In genomic region chr11:57523419-57523818, GRCh38 we compare ENCODE assay signal across 27 cellular contexts. TPM values are rescaled to one million over a fixed set of nuclear protein-coding genes. Genes with fewer than 3 reads are reported as not detected.
A peak's percentile ranks its signal among the peaks of the same experiment; 100 is the strongest.
DNase-seq lines count a peak whose midpoint lies in the region; ATAC-seq, FAIRE-seq and TF ChIP-seq lines count a peak whose summit lies in the region.
"Had no signal": no experiment of that assay in that cellular context is flagged by ENCODE, and none has a peak within 500 bp of the region (broad histone marks: within the 10 kb centered on the region; RNA-seq: fewer than 3 reads in every experiment).

No MANE protein-coding gene starts in this region.

- no peaks in the 10 kb centered on the region for H4K20me1 ChIP-seq in HepG2 (ENCODE audit: insufficient read depth, low read length)

- H3K36me3 ChIP-seq in HepG2 (replicated peaks in 1 of 2; ENCODE audit: control insufficient read depth in 1 of 2, insufficient read depth in 2 of 2, low read length in 2 of 2) (no peaks in the 10 kb centered on the region), right lobe of liver (peaks cover 0 to under 1% (median 0%) of the 10 kb centered on the region in 4 donors)
- H3K36me3 ChIP-seq: BE2C had no signal

- no peak overlapping the region for H3K4me2 ChIP-seq in HepG2 (ENCODE audit: low read depth, low read length)
- H3K4me2 ChIP-seq: A549; BLaER1 treated with 17β-estradiol and CSF1 and Interleukin-3, amounts not matched to agents 10 nM and 100 nM had no signal

- in situ Hi-C loops in HepG2 (cut with HindIII; ENCODE audit: extremely low pct_ligation_motif_present, low pct_unique_long_range_greater_than_20kb): no loop called here

- H3K4me1 ChIP-seq in HepG2 (ENCODE audit: insufficient read depth, low read length): peaks cover 30% of the 10 kb centered on the region
- H3K4me1 ChIP-seq in right lobe of liver: no peaks in the 10 kb centered on the region
- H3K4me1 ChIP-seq: A549, BE2C had no signal

- no peak for TF ChIP-seq EP300 in HepG2 (IDR thresholded peaks at IDR 0.05; ENCODE audit: low read depth in 2 of 2, low read length in 2 of 2)
- no peak for TF ChIP-seq EP300 in HepG2 (CRISPR knock-in tag; IDR thresholded peaks at IDR 0.05; ENCODE audit: borderline replicate concordance)

- H3K27ac Mint-ChIP-seq in WTC11 (no peak overlapping the region), progenitor cell of endocrine pancreas (peak overlapping the region; percentile 3)
- H3K27ac Mint-ChIP-seq: CD14-positive monocyte; CD4-positive, alpha-beta T cell; H9; HFFc6 had no signal

- H3K4me1 Mint-ChIP-seq in WTC11 (peaks cover 13% of the 10 kb centered on the region), progenitor cell of endocrine pancreas (ENCODE audit: low read depth) (peaks cover 10% of the 10 kb centered on the region)
- H3K4me1 Mint-ChIP-seq: CD14-positive monocyte had no signal

- H3K4me3 ChIP-seq in HepG2 (replicated peaks in 1 of 3; ENCODE audit: insufficient read depth in 1 of 3, low read depth in 2 of 3, low read length in 3 of 3) (no peak overlapping the region), right lobe of liver (no peak overlapping the region)
- H3K4me3 ChIP-seq: A549; BLaER1 treated with 17β-estradiol and CSF1 and Interleukin-3, amounts not matched to agents 10 nM and 100 nM had no signal

- H3K27ac ChIP-seq in HepG2 (ENCODE audit: extremely low read length, insufficient read depth, low read length) (no peak overlapping the region), right lobe of liver (no peak overlapping the region)
- H3K27ac ChIP-seq: A549; BLaER1 treated with 17β-estradiol and CSF1 and Interleukin-3, amounts not matched to agents 10 nM and 100 nM had no signal

- H3K4me3 Mint-ChIP-seq in WTC11 (no peak overlapping the region), progenitor cell of endocrine pancreas (ENCODE audit: low read depth) (no peak overlapping the region)
- H3K4me3 Mint-ChIP-seq: CD14-positive monocyte; CD4-positive, alpha-beta T cell; CD8-positive, alpha-beta memory T cell; H9; HFFc6 had no signal

- FAIRE-seq in HepG2 (lab: Jason Lieb, UNC) (no peak), RCC 7860 (lab: Jason Lieb, UNC) (no peak)
- FAIRE-seq: A549, GM12891, GM18507 had no signal

- H3K27me3 Mint-ChIP-seq in WTC11 (ENCODE audit: low read depth) (no peaks in the 10 kb centered on the region), progenitor cell of endocrine pancreas (peaks cover 5% of the 10 kb centered on the region)
- H3K27me3 Mint-ChIP-seq: CD4-positive, alpha-beta T cell had no signal

- peaks cover 3% of the 10 kb centered on the region; the same call in 1 of the 2 replicates for H3K9me3 Mint-ChIP-seq in WTC11
- no peaks in the 10 kb centered on the region for H3K9me3 Mint-ChIP-seq in progenitor cell of endocrine pancreas (ENCODE audit: low read depth)
- H3K9me3 Mint-ChIP-seq: CD4-positive, alpha-beta T cell; CD8-positive, alpha-beta memory T cell; H9; HFFc6 had no signal

- no peak overlapping the region for H2AFZ ChIP-seq in HepG2 (ENCODE audit: low read length)

- TF ChIP-seq POLR2A in HepG2 (IDR thresholded peaks at IDR 0.05; ENCODE audit: insufficient read depth in 1 of 2, low read depth in 2 of 2, low read length in 2 of 2) (no peak), right lobe of liver (IDR thresholded peaks at IDR 0.05) (no peak)

- H3K79me2 ChIP-seq in HepG2 (ENCODE audit: insufficient read depth, low read length): no peaks in the 10 kb centered on the region

- TF ChIP-seq RAD21 in HepG2 (CRISPR knock-in tag; IDR thresholded peaks at IDR 0.05): no peak

- H3K36me3 Mint-ChIP-seq in WTC11: peaks cover 7% of the 10 kb centered on the region
- H3K36me3 Mint-ChIP-seq in progenitor cell of endocrine pancreas (ENCODE audit: insufficient read depth): peaks cover 2% of the 10 kb centered on the region

- ATAC-seq in HepG2 (no peak), right lobe of liver (no peak), WTC11 (no peak), GM21390 (IDR thresholded peaks at IDR 0.05; ENCODE audit: unreplicated experiment) (no peak)
- ATAC-seq: A549, HCT116 had no signal

- H3K9me3 ChIP-seq in HepG2 (ENCODE audit: low read length): no peaks in the 10 kb centered on the region
- no peaks in the 10 kb centered on the region for H3K9me3 ChIP-seq in right lobe of liver
- H3K9me3 ChIP-seq: A549, BE2C had no signal

- TF ChIP-seq CTCF in HepG2 (CRISPR knock-in tag; IDR thresholded peaks at IDR 0.05) (no peak), right lobe of liver (IDR thresholded peaks at IDR 0.05) (no peak), WTC11 (IDR thresholded peaks at IDR 0.05) (no peak), progenitor cell of endocrine pancreas (IDR thresholded peaks at IDR 0.05; ENCODE audit: unreplicated experiment) (no peak)

- POLR2A ChIA-PET in HepG2 (lab: Yijun Ruan, JAX) (interaction anchor here (0.7 kb wide), 1 partner anchor 8 kb away, joined by 3 read pairs; the partner anchor contains the start of gene SLC43A1), WTC11 (lab: Charles Lee) (interaction anchor here (0.7 to 1.4 kb wide), 2 partner anchors 29 to 63 kb away, joined by 5 to 7 read pairs; partner anchors contain the start of gene RTN4RL2)

- 85% methylated on average over 4 of the region's 4 CpGs for WGBS in HepG2 (ENCODE audit: low lambda C conversion rate)
- WGBS in right lobe of liver (ENCODE audit: insufficient coverage, low coverage, low lambda C conversion rate, missing lambda C conversion rate): 86% methylated on average over 4 of the region's 4 CpGs

- H3K27me3 ChIP-seq in HepG2 (ENCODE audit: control insufficient read depth in 1 of 2, insufficient read depth in 2 of 2, low read length in 2 of 2): no peaks in the 10 kb centered on the region
- H3K27me3 ChIP-seq in right lobe of liver: no peaks in the 10 kb centered on the region
- H3K27me3 ChIP-seq: BE2C; BLaER1 treated with 17β-estradiol and CSF1 and Interleukin-3, amounts not matched to agents 10 nM and 100 nM had no signal

- no peak overlapping the region for H3K9ac ChIP-seq in HepG2 (ENCODE audit: insufficient read depth, low read depth, low read length)
- H3K9ac ChIP-seq: BLaER1 treated with 17β-estradiol and CSF1 and Interleukin-3, amounts not matched to agents 10 nM and 100 nM had no signal

- CTCF ChIA-PET in HepG2 (lab: Yijun Ruan, JAX; ENCODE audit: low intra/inter-chr PET ratio, low total read pairs) (no interaction called here), WTC11 (lab: Charles Lee) (interaction anchor here (1.5 to 3.8 kb wide), 2 partner anchors 31 to 65 kb away, joined by 10 to 56 read pairs; no protein-coding TSS in a partner anchor)

- intact Hi-C loops in HepG2 (cut with micrococcal nuclease; ENCODE audit: unreplicated experiment): no loop called here
- intact Hi-C loops in right lobe of liver (cut with DNase I): loop anchor here in 1 of 2 donors (10.0 kb wide), 1 partner anchor 49 kb away; no protein-coding TSS in a partner anchor

- no TSS peak for BruUV-seq in HepG2 (replicated peaks; lab: Mats Ljungman, UMichigan)

- DNase-seq in HepG2 (ENCODE audit: low spot score) (no peak), right lobe of liver (no peak), WTC11 (ENCODE audit: low spot score) (no peak), progenitor cell of endocrine pancreas (ENCODE audit: low spot score, unreplicated experiment) (no peak), RCC 7860 (ENCODE audit: low spot score) (no peak), cerebellar cortex (ENCODE audit: low spot score) (no peak)
- DNase-seq: 8988T; ACHN; AML-193; BE2C; CD4-positive, alpha-beta T cell; CD8-positive, alpha-beta memory T cell; DMS53; DMS79 treated with DMSO at 0.1 percent for 48 hours; GF-D8; H9; HFFc6 had no signal

RNA-seq across cellular contexts. Expression of gene TIMM10, which starts 7.1 kb away (rescaled TPM):
- total RNA-seq in HepG2 (2016; rRNA removed; fragmentation: Illumina TruSeq; extraction: Trizol) (82.2 and 103 TPM in 2 replicates), right lobe of liver (10 to 100 TPM; 19.6 to 48.5 (median 39.0) TPM), WTC11 (2021) (63.5 to 92.8 TPM (median 68.4 TPM) in 3 replicates), progenitor cell of endocrine pancreas (63.4 and 63.5 TPM in 2 replicates)
- total RNA-seq in HepG2 (2016; cell fraction: cytosol; rRNA removed; fragmentation: Illumina TruSeq; extraction: Trizol; ENCODE audit: low read depth): 40.9 and 52.7 TPM in 2 replicates
- total RNA-seq in HepG2 (2016; cell fraction: insoluble cytoplasmic fraction; rRNA removed; fragmentation: Illumina TruSeq; extraction: Trizol): 87.8 and 108 TPM in 2 replicates
- total RNA-seq in HepG2 (2016; cell fraction: membrane; rRNA removed; fragmentation: Illumina TruSeq; extraction: Trizol): 48.0 and 65.2 TPM in 2 replicates
- 27.4 and 31.3 TPM in 2 replicates for total RNA-seq in HepG2 (2016; cell fraction: nucleus; rRNA removed; fragmentation: Illumina TruSeq; extraction: Trizol)
- 56.3 and 67.8 TPM in 2 replicates for polyA plus RNA-seq in HepG2 (2011; rRNA removed)
- 81.8 and 94.3 TPM in 2 replicates for polyA plus RNA-seq in HepG2 (2011; cell fraction: cytosol; rRNA removed)
- 18.2 and 20.2 TPM in 2 replicates for polyA plus RNA-seq in HepG2 (2011; cell fraction: nucleus; rRNA removed)
- 46.7 and 55.3 TPM in 2 replicates for polyA plus RNA-seq in HepG2 (2012)
- polyA plus RNA-seq in HepG2 (2016; cell fraction: cytosol; fragmentation: Illumina TruSeq; extraction: Trizol; ENCODE audit: low read depth): 53.7 and 66.6 TPM in 2 replicates
- 106 and 130 TPM in 2 replicates for polyA plus RNA-seq in HepG2 (2016; cell fraction: insoluble cytoplasmic fraction; fragmentation: Illumina TruSeq; extraction: Trizol; ENCODE audit: low read depth)
- 52.5 and 68.9 TPM in 2 replicates for polyA plus RNA-seq in HepG2 (2016; cell fraction: membrane; fragmentation: Illumina TruSeq; extraction: Trizol; ENCODE audit: low read depth)
- polyA plus RNA-seq in HepG2 (2016; cell fraction: nucleus; fragmentation: Illumina TruSeq; extraction: Trizol; ENCODE audit: insufficient read depth, low read depth): 53.7 and 58.9 TPM in 2 replicates
- 28.3 and 58.4 TPM in 2 replicates for polyA minus RNA-seq in HepG2 (2011; rRNA and poly(A)+ RNA removed; ENCODE audit: low replicate concordance)
- polyA minus RNA-seq in HepG2 (2011; cell fraction: cytosol; rRNA and poly(A)+ RNA removed): 7.7 and 8.8 TPM in 2 replicates
- polyA minus RNA-seq in HepG2 (2011; cell fraction: nucleus; rRNA and poly(A)+ RNA removed): 11.8 and 13.6 TPM in 2 replicates

RNA-seq across cellular contexts. Expression of gene SLC43A1, which starts 7.9 kb away (rescaled TPM):
- total RNA-seq in HepG2 (2016; rRNA removed; fragmentation: Illumina TruSeq; extraction: Trizol) (40.0 and 72.3 TPM in 2 replicates), right lobe of liver (100 to 1,000 TPM in 3 of 6 experiments, 10 to 100 TPM in 3; 38.9 to 173 (median 106) TPM), WTC11 (2021) (20.5 to 27.1 TPM (median 21.5 TPM) in 3 replicates), progenitor cell of endocrine pancreas (46.9 and 48.5 TPM in 2 replicates)
- total RNA-seq in HepG2 (2016; cell fraction: cytosol; rRNA removed; fragmentation: Illumina TruSeq; extraction: Trizol; ENCODE audit: low read depth): 44.5 and 47.1 TPM in 2 replicates
- total RNA-seq in HepG2 (2016; cell fraction: insoluble cytoplasmic fraction; rRNA removed; fragmentation: Illumina TruSeq; extraction: Trizol): 32.3 and 72.1 TPM in 2 replicates
- total RNA-seq in HepG2 (2016; cell fraction: membrane; rRNA removed; fragmentation: Illumina TruSeq; extraction: Trizol): 63.3 and 69.6 TPM in 2 replicates
- total RNA-seq in HepG2 (2016; cell fraction: nucleus; rRNA removed; fragmentation: Illumina TruSeq; extraction: Trizol): 64.1 and 81.7 TPM in 2 replicates
- 87.6 and 124 TPM in 2 replicates for polyA plus RNA-seq in HepG2 (2011; rRNA removed)
- 96.8 and 105 TPM in 2 replicates for polyA plus RNA-seq in HepG2 (2011; cell fraction: cytosol; rRNA removed)
- 190 and 210 TPM in 2 replicates for polyA plus RNA-seq in HepG2 (2011; cell fraction: nucleus; rRNA removed)
- polyA plus RNA-seq in HepG2 (2012): 61.9 and 91.6 TPM in 2 replicates
- polyA plus RNA-seq in HepG2 (2016; cell fraction: cytosol; fragmentation: Illumina TruSeq; extraction: Trizol; ENCODE audit: low read depth): 41.6 and 44.0 TPM in 2 replicates
- 33.2 and 41.2 TPM in 2 replicates for polyA plus RNA-seq in HepG2 (2016; cell fraction: insoluble cytoplasmic fraction; fragmentation: Illumina TruSeq; extraction: Trizol; ENCODE audit: low read depth)
- polyA plus RNA-seq in HepG2 (2016; cell fraction: membrane; fragmentation: Illumina TruSeq; extraction: Trizol; ENCODE audit: low read depth): 58.0 and 63.5 TPM in 2 replicates
- polyA plus RNA-seq in HepG2 (2016; cell fraction: nucleus; fragmentation: Illumina TruSeq; extraction: Trizol; ENCODE audit: insufficient read depth, low read depth): 111 TPM in 2 replicates
- 1.5 and 247 TPM in 2 replicates for polyA minus RNA-seq in HepG2 (2011; rRNA and poly(A)+ RNA removed; ENCODE audit: low replicate concordance)
- polyA minus RNA-seq in HepG2 (2011; cell fraction: cytosol; rRNA and poly(A)+ RNA removed): 58.2 and 68.6 TPM in 2 replicates
- polyA minus RNA-seq in HepG2 (2011; cell fraction: nucleus; rRNA and poly(A)+ RNA removed): 75.4 and 86.5 TPM in 2 replicates

RNA-seq across cellular contexts. Expression of gene SMTNL1, which starts 14.0 kb away (rescaled TPM):
- total RNA-seq in HepG2 (2016; rRNA removed; fragmentation: Illumina TruSeq; extraction: Trizol): not detected in 2 replicates
- total RNA-seq in HepG2 (2016; cell fraction: cytosol; rRNA removed; fragmentation: Illumina TruSeq; extraction: Trizol; ENCODE audit: low read depth): not detected in 2 replicates
- not detected in 2 replicates for total RNA-seq in HepG2 (2016; cell fraction: insoluble cytoplasmic fraction; rRNA removed; fragmentation: Illumina TruSeq; extraction: Trizol)
- not detected in 2 replicates for total RNA-seq in HepG2 (2016; cell fraction: membrane; rRNA removed; fragmentation: Illumina TruSeq; extraction: Trizol)
- total RNA-seq in HepG2 (2016; cell fraction: nucleus; rRNA removed; fragmentation: Illumina TruSeq; extraction: Trizol): not detected in 2 replicates
- 0.04 TPM in 1 of 2 replicates, not detected in the other for polyA plus RNA-seq in HepG2 (2011; rRNA removed)
- not detected in 2 replicates for polyA plus RNA-seq in HepG2 (2011; cell fraction: cytosol; rRNA removed)
- not detected in 2 replicates for polyA plus RNA-seq in HepG2 (2011; cell fraction: nucleus; rRNA removed)
- not detected in 2 replicates for polyA plus RNA-seq in HepG2 (2012)
- polyA plus RNA-seq in HepG2 (2016; cell fraction: cytosol; fragmentation: Illumina TruSeq; extraction: Trizol; ENCODE audit: low read depth): not detected in 2 replicates
- not detected in 2 replicates for polyA plus RNA-seq in HepG2 (2016; cell fraction: insoluble cytoplasmic fraction; fragmentation: Illumina TruSeq; extraction: Trizol; ENCODE audit: low read depth)
- polyA plus RNA-seq in HepG2 (2016; cell fraction: membrane; fragmentation: Illumina TruSeq; extraction: Trizol; ENCODE audit: low read depth): not detected in 2 replicates
- polyA plus RNA-seq in HepG2 (2016; cell fraction: nucleus; fragmentation: Illumina TruSeq; extraction: Trizol; ENCODE audit: insufficient read depth, low read depth): not detected in 2 replicates
- not detected in 2 replicates for polyA minus RNA-seq in HepG2 (2011; rRNA and poly(A)+ RNA removed; ENCODE audit: low replicate concordance)
- polyA minus RNA-seq in HepG2 (2011; cell fraction: cytosol; rRNA and poly(A)+ RNA removed): not detected in 2 replicates
- not detected in 2 replicates for polyA minus RNA-seq in HepG2 (2011; cell fraction: nucleus; rRNA and poly(A)+ RNA removed)
- total RNA-seq in right lobe of liver: not detected
- total RNA-seq in WTC11 (2021): 0.26 to 0.39 TPM (median 0.34 TPM) in 3 replicates
- total RNA-seq in progenitor cell of endocrine pancreas: not detected in 2 replicates
- total RNA-seq: CD4-positive, alpha-beta T cell; CD8-positive, alpha-beta memory T cell; Daoy; G401; H4; H9; HFFc6 had no signal
- polyA plus RNA-seq: A549, CD14-positive monocyte had no signal

RNA-seq across cellular contexts. Expression of gene UBE2L6, which starts 44.1 kb away (rescaled TPM):
- total RNA-seq in HepG2 (2016; rRNA removed; fragmentation: Illumina TruSeq; extraction: Trizol): 30.3 and 37.6 TPM in 2 replicates
- 17.4 and 20.5 TPM in 2 replicates for total RNA-seq in HepG2 (2016; cell fraction: cytosol; rRNA removed; fragmentation: Illumina TruSeq; extraction: Trizol; ENCODE audit: low read depth)
- 27.8 and 37.8 TPM in 2 replicates for total RNA-seq in HepG2 (2016; cell fraction: insoluble cytoplasmic fraction; rRNA removed; fragmentation: Illumina TruSeq; extraction: Trizol)
- 26.3 and 29.3 TPM in 2 replicates for total RNA-seq in HepG2 (2016; cell fraction: membrane; rRNA removed; fragmentation: Illumina TruSeq; extraction: Trizol)
- total RNA-seq in HepG2 (2016; cell fraction: nucleus; rRNA removed; fragmentation: Illumina TruSeq; extraction: Trizol): 9.1 and 12.2 TPM in 2 replicates
- 30.4 and 38.3 TPM in 2 replicates for polyA plus RNA-seq in HepG2 (2011; rRNA removed)
- polyA plus RNA-seq in HepG2 (2011; cell fraction: cytosol; rRNA removed): 42.3 and 44.9 TPM in 2 replicates
- 12.0 and 15.7 TPM in 2 replicates for polyA plus RNA-seq in HepG2 (2011; cell fraction: nucleus; rRNA removed)
- polyA plus RNA-seq in HepG2 (2012): 27.5 and 35.0 TPM in 2 replicates
- 27.4 and 32.1 TPM in 2 replicates for polyA plus RNA-seq in HepG2 (2016; cell fraction: cytosol; fragmentation: Illumina TruSeq; extraction: Trizol; ENCODE audit: low read depth)
- polyA plus RNA-seq in HepG2 (2016; cell fraction: insoluble cytoplasmic fraction; fragmentation: Illumina TruSeq; extraction: Trizol; ENCODE audit: low read depth): 54.7 and 56.6 TPM in 2 replicates
- polyA plus RNA-seq in HepG2 (2016; cell fraction: membrane; fragmentation: Illumina TruSeq; extraction: Trizol; ENCODE audit: low read depth): 33.1 and 34.4 TPM in 2 replicates
- polyA plus RNA-seq in HepG2 (2016; cell fraction: nucleus; fragmentation: Illumina TruSeq; extraction: Trizol; ENCODE audit: insufficient read depth, low read depth): 19.0 and 19.8 TPM in 2 replicates
- polyA minus RNA-seq in HepG2 (2011; rRNA and poly(A)+ RNA removed; ENCODE audit: low replicate concordance): 2.5 and 57.1 TPM in 2 replicates
- 10.2 and 16.3 TPM in 2 replicates for polyA minus RNA-seq in HepG2 (2011; cell fraction: cytosol; rRNA and poly(A)+ RNA removed)
- polyA minus RNA-seq in HepG2 (2011; cell fraction: nucleus; rRNA and poly(A)+ RNA removed): 3.5 and 6.6 TPM in 2 replicates
- total RNA-seq in right lobe of liver: 100 to 1,000 TPM in 1 of 6 experiments, 10 to 100 TPM in 5; 36.6 to 124 (median 58.6) TPM
- 38.8 to 48.5 TPM (median 47.4 TPM) in 3 replicates for total RNA-seq in WTC11 (2021)
- 30.6 and 34.3 TPM in 2 replicates for total RNA-seq in progenitor cell of endocrine pancreas

Comparison
In these comparisons a context has a peak if more than half of its experiments do, and no peak if none do; other contexts are left out.
1. Of the 50 proteins assayed by ChIP-seq in both HepG2 and WTC11: peak only in HepG2: none; only in WTC11: ZNF121; in both: none; in neither: 49.